Comparison of ENCODE assay signal across 16 cellular contexts in the genomic region with DNA sequence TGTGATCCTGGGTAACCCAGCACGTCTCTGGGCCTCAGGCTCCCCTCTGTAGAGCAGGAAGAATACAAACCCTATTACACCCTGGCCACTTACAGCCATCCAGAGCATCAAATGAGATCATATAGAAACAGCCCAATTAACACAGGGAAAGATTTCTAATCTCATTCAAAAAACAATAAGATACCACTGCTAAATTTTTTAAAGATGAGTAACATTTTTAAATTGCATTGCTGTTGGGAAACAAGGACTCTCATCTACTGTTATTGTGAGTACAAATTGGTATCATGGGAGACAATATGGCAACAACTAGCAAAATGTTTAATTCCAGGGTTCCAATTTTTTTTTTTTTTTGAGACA. TPM values are rescaled to one million over a fixed set of nuclear protein-coding genes. Genes with fewer than 3 reads are reported as not detected.
DNase-seq lines count a peak whose midpoint lies in the region; ATAC-seq, FAIRE-seq and TF ChIP-seq lines count a peak whose summit lies in the region.
"Had no signal": no experiment of that assay in that cellular context is flagged by ENCODE, and none has a peak within 500 bp of the region (broad histone marks: within the 10 kb centered on the region; RNA-seq: fewer than 3 reads in every experiment).

No MANE protein-coding gene starts in this region.

- no peak overlapping the region for H3K56ac ChIP-seq in IMR-90 (ENCODE audit: extremely low read depth, insufficient read depth, low read length)

- H3K27ac ChIP-seq in IMR-90 (ENCODE audit: insufficient read depth, low read length) = no peak overlapping the region
- H3K27ac ChIP-seq: vagina had no signal

- H3K79me1 ChIP-seq in IMR-90 (ENCODE audit: low read depth in 1 of 2, low read length in 2 of 2) = no peaks in the 10 kb centered on the region

- DNase-seq in AG20443 (ENCODE audit: low spot score) (peak; percentile 62), IMR-90 (peak; percentile 51), bronchial epithelial cell (ENCODE audit: low read depth) (peak; percentile 4), HK-2 (ENCODE audit: unreplicated experiment) (no peak), activated gamma-delta T cell treated with Interleukin-2 at 50 U/mL for 16 hours (no peak)
- no peak for DNase-seq in stimulated activated effector memory CD8-positive, alpha-beta T cell treated with anti-CD3 and anti-CD28 coated beads, Interleukin-12 subunit alpha, Interleukin-12 subunit beta, amount 100 ng/mL, for 72 hours (ENCODE audit: low spot score in 2 of 2)
- DNase-seq: NCI-H2081 treated with DMSO at 0.1 percent for 48 hours had no signal

- H3K27me3 ChIP-seq in IMR-90 (ENCODE audit: control insufficient read depth, insufficient read depth, low read length) = no peaks in the 10 kb centered on the region
- no peaks in the 10 kb centered on the region for H3K27me3 ChIP-seq in bronchial epithelial cell (ENCODE audit: control insufficient read depth, insufficient read depth, low read length)
- H3K27me3 ChIP-seq in iPS-15b (ENCODE audit: control insufficient read depth, insufficient read depth, low read length) = no peaks in the 10 kb centered on the region
- H3K27me3 ChIP-seq: vagina had no signal

- H3K9me3 Mint-ChIP-seq in stimulated activated effector memory CD8-positive, alpha-beta T cell treated with anti-CD3 and anti-CD28 coated beads, Interleukin-12 subunit alpha, Interleukin-12 subunit beta, amount 100 ng/mL, for 72 hours = no peaks in the 10 kb centered on the region
- H3K9me3 Mint-ChIP-seq: brain, nephron had no signal

- ATAC-seq in IMR-90 (ENCODE audit: low read depth) (peak; percentile 69), GM21423 (IDR thresholded peaks at IDR 0.05; ENCODE audit: unreplicated experiment) (no peak)
- no peak for ATAC-seq in stimulated activated effector memory CD8-positive, alpha-beta T cell treated with anti-CD3 and anti-CD28 coated beads, Interleukin-12 subunit alpha, Interleukin-12 subunit beta, amount 100 ng/mL, for 72 hours

- POLR2A ChIA-PET in IMR-90 (lab: Charles Lee; ENCODE audit: unreplicated experiment) = no interaction called here

- no peak for FAIRE-seq in bronchial epithelial cell (lab: Jason Lieb, UNC)
- FAIRE-seq: frontal cortex, HTR-8/SVneo, RCC 7860 had no signal

- H4K20me1 ChIP-seq in IMR-90 (ENCODE audit: insufficient read depth, low read length) = no peaks in the 10 kb centered on the region

- no peak overlapping the region for H2BK5ac ChIP-seq in IMR-90 (ENCODE audit: low read depth, low read length, poor library complexity, severe bottlenecking)

- no peak for TF ChIP-seq RAD21 in IMR-90 (IDR thresholded peaks at IDR 0.05; ENCODE audit: low read length)

- H2AK9ac ChIP-seq in IMR-90 (replicated peaks; ENCODE audit: low read depth, low read length, poor library complexity) = peak overlapping the region; percentile 96

- intact Hi-C loops in IMR-90 (cut with micrococcal nuclease) = loop anchor here (1.0 kb wide), 2 partner anchors 54 to 130 kb away; no protein-coding TSS in a partner anchor

- dilution Hi-C loops in IMR-90 (cut with HindIII; ENCODE audit: low sequenced_read_pairs, unreplicated experiment) = no loop called here

- H4K8ac ChIP-seq in IMR-90 (ENCODE audit: low read depth in 2 of 2, low read length in 2 of 2) = peak overlapping the region in 1 of 2 experiments; percentile 61; a peak in 1 of 4 replicates

- no TSS peak for BruUV-seq in IMR-90 (replicated peaks; lab: Mats Ljungman, UMichigan)

- H4K5ac ChIP-seq in IMR-90 (ENCODE audit: low read depth, low read length) = peak overlapping the region; percentile 33; the same call in 1 of the 2 replicates

- 0 out of 2 replicates have a peak, but pooled peaks cover 4% of the 10 kb centered on the region for H3K9me1 ChIP-seq in IMR-90 (ENCODE audit: insufficient read depth, low read length)

- H3K27ac Mint-ChIP-seq in stimulated activated effector memory CD8-positive, alpha-beta T cell treated with anti-CD3 and anti-CD28 coated beads, Interleukin-12 subunit alpha, Interleukin-12 subunit beta, amount 100 ng/mL, for 72 hours = no peak overlapping the region

- in situ Hi-C loops in IMR-90 (cut with MboI; ENCODE audit: low sequenced_read_pairs) = loop anchor here (5.0 kb wide), 1 partner anchor 132 kb away; no protein-coding TSS in a partner anchor

- no peak overlapping the region for H3K4me3 Mint-ChIP-seq in stimulated activated effector memory CD8-positive, alpha-beta T cell treated with anti-CD3 and anti-CD28 coated beads, Interleukin-12 subunit alpha, Interleukin-12 subunit beta, amount 100 ng/mL, for 72 hours

- no peak overlapping the region for H3K23ac ChIP-seq in IMR-90 (ENCODE audit: low read depth, low read length)

- H2AFZ ChIP-seq in IMR-90 (replicated peaks; ENCODE audit: low read length, poor library complexity) = peak overlapping the region; percentile 98

- H2AK5ac ChIP-seq in IMR-90 (ENCODE audit: low read depth, low read length) = peak overlapping the region; percentile 32; the same call in 1 of the 2 replicates

- H2BK120ac ChIP-seq in IMR-90 (ENCODE audit: low read depth, low read length) = no peak overlapping the region

- H4K91ac ChIP-seq in IMR-90 (ENCODE audit: insufficient read depth, low read depth, low read length) = no peak overlapping the region

- H3K18ac ChIP-seq in IMR-90 (ENCODE audit: low read depth, low read length) = no peak overlapping the region

- CTCF ChIA-PET in IMR-90 (lab: Yijun Ruan, JAX) = interaction anchor here (0.6 to 3.7 kb wide), 9 partner anchors 12 to 109 kb away, joined by 3 to 37 read pairs (median 5); no protein-coding TSS in a partner anchor

- no peaks in the 10 kb centered on the region for H3K36me3 Mint-ChIP-seq in stimulated activated effector memory CD8-positive, alpha-beta T cell treated with anti-CD3 and anti-CD28 coated beads, Interleukin-12 subunit alpha, Interleukin-12 subunit beta, amount 100 ng/mL, for 72 hours
- H3K36me3 Mint-ChIP-seq: brain had no signal

- H3K9ac ChIP-seq in IMR-90 (ENCODE audit: low read depth, low read length) (no peak overlapping the region), iPS-15b (ENCODE audit: low read depth, low read length) (peak overlapping the region; percentile 2)

- H3K36me3 ChIP-seq in IMR-90 (ENCODE audit: control insufficient read depth, insufficient read depth, low read length) = no peaks in the 10 kb centered on the region
- no peaks in the 10 kb centered on the region for H3K36me3 ChIP-seq in bronchial epithelial cell (ENCODE audit: control insufficient read depth, insufficient read depth, low read length)
- H3K36me3 ChIP-seq in iPS-15b (ENCODE audit: control insufficient read depth, insufficient read depth, low read length) = no peaks in the 10 kb centered on the region
- H3K36me3 ChIP-seq: vagina had no signal

- no peak for TF ChIP-seq POLR2A in IMR-90 (IDR thresholded peaks at IDR 0.05; ENCODE audit: low read depth, low read length)

- peak overlapping the region; percentile 62; the same call in 1 of the 3 replicates for H2BK15ac ChIP-seq in IMR-90 (ENCODE audit: low read depth, low read length)

- peaks cover 7% of the 10 kb centered on the region for H3K4me1 Mint-ChIP-seq in stimulated activated effector memory CD8-positive, alpha-beta T cell treated with anti-CD3 and anti-CD28 coated beads, Interleukin-12 subunit alpha, Interleukin-12 subunit beta, amount 100 ng/mL, for 72 hours

- H3K4me3 ChIP-seq in IMR-90 (ENCODE audit: insufficient read depth, low read depth, low read length) (no peak overlapping the region), bronchial epithelial cell (ENCODE audit: low read depth, low read length) (no peak overlapping the region), iPS-15b (ENCODE audit: low read depth, low read length) (no peak overlapping the region)
- H3K4me3 ChIP-seq: lung, vagina had no signal

- peak overlapping the region; percentile 93; the same call in 1 of the 2 replicates for H2BK20ac ChIP-seq in IMR-90 (ENCODE audit: low read depth, low read length)

- peak overlapping the region; percentile 68; the same call in 1 of the 2 replicates for H3K14ac ChIP-seq in IMR-90 (replicated peaks; ENCODE audit: low read depth, low read length)

- peaks cover 7% of the 10 kb centered on the region for H3K4me1 ChIP-seq in IMR-90 (ENCODE audit: control insufficient read depth, insufficient read depth, low read length)
- H3K4me1 ChIP-seq in iPS-15b (ENCODE audit: control insufficient read depth, insufficient read depth, low read length) = peaks cover 2% of the 10 kb centered on the region
- H3K4me1 ChIP-seq: vagina had no signal

- no peak for TF ChIP-seq CTCF in IMR-90 (conservative IDR thresholded peaks at IDR 0.05; ENCODE audit: low read depth, low read length)
- no peak for TF ChIP-seq CTCF in bronchial epithelial cell (IDR thresholded peaks at IDR 0.05; ENCODE audit: insufficient read depth, low read length, severe bottlenecking)

- H3K9me3 ChIP-seq in IMR-90 (ENCODE audit: control insufficient read depth, insufficient read depth, low read length) (no peaks in the 10 kb centered on the region), iPS-15b (ENCODE audit: control insufficient read depth, insufficient read depth, low read length) (no peaks in the 10 kb centered on the region)
- H3K9me3 ChIP-seq: vagina had no signal

- no CpG with 5 or more reads among the region's 1 CpG for WGBS in IMR-90 (ENCODE audit: extremely low coverage in 2 of 2, insufficient read length in 1 of 2), 2 experiments

- H3K4ac ChIP-seq in IMR-90 (ENCODE audit: low read depth, low read length) = peak overlapping the region; percentile 68

- H3K4me2 ChIP-seq in IMR-90 (ENCODE audit: low read depth, low read length) = no peak overlapping the region

TF ChIP-seq in IMR-90, 13 proteins besides CTCF, POLR2A, EP300 and RAD21:
- TF ChIP-seq MXI1 (IDR thresholded peaks at IDR 0.05; ENCODE audit: borderline replicate concordance, low read depth, low read length) (no peak), BHLHE40 (IDR thresholded peaks at IDR 0.05; ENCODE audit: low read depth, low read length) (no peak), CEBPB (IDR thresholded peaks at IDR 0.05; ENCODE audit: low read depth, low read length) (peak; percentile 77)
TF ChIP-seq in IMR-90: peak in this region for 1.

RNA-seq across cellular contexts. Expression of a gene that starts 41.1 kb away (rescaled TPM):
- total RNA-seq in IMR-90 (2012; rRNA removed) (under 0.01 TPM in 1 of 2 replicates, not detected in the other), bronchial epithelial cell (not detected in 2 replicates)
- polyA plus RNA-seq in IMR-90 (2012; rRNA removed) = 0.04 and 0.14 TPM in 2 replicates
- polyA plus RNA-seq in IMR-90 (2012; cell fraction: cytosol; rRNA removed) = 0.08 TPM in 2 replicates
- polyA plus RNA-seq in IMR-90 (2012; cell fraction: nucleus; rRNA removed; ENCODE audit: low replicate concordance) = 0.04 and 0.13 TPM in 2 replicates

Comparison
In these comparisons a context has a peak if more than half of its experiments do, and no peak if none do; other contexts are left out.
1. DNase-seq: peak in AG20443 (single experiment), IMR-90 (single experiment) and bronchial epithelial cell (single experiment); none in HK-2 (single experiment), stimulated activated effector memory CD8-positive, alpha-beta T cell treated with anti-CD3 and anti-CD28 coated beads, Interleukin-12 subunit alpha, Interleukin-12 subunit beta, amount 100 ng/mL, for 72 hours (0 of 2) and activated gamma-delta T cell treated with Interleukin-2 at 50 U/mL for 16 hours (single experiment).